Comparison of ENCODE assay signal across 1 cellular context in the genomic region with DNA sequence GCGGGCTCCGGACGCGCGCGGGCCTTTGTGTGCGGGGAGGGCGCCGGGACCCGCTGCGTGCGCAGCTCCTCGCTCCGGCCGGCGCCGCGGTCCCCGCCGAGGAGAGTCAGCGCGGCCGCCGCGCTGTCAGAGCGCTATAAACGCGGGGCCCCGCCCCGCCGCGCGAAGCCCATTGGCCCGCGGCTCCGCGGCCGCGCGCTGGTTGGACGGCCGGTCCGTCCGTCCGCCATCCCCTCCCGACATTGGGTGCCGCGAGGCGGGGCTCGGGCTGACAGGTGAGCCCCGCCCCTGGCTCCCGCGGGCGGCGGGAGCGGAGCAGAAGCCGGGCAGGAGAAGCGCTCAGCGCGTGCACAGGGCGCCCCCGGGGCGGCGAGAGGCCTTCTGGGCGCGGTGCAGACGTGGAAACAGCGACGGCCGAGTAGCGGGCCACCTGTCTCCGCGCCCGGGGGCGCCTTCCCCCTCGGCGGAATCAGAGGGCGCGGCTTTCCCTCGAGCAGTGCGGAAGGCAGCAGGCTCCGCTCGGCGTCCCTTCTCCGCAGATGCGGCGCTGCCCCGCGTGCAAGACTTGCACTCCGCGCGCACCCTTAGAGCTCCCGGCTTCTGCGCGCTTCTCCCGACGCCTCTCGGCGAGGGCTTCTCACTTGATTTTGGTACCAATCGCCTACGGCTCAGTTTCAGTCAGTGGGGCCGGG.
TF ChIP-seq lines count a peak whose summit lies in the region.

A gene with protein sequence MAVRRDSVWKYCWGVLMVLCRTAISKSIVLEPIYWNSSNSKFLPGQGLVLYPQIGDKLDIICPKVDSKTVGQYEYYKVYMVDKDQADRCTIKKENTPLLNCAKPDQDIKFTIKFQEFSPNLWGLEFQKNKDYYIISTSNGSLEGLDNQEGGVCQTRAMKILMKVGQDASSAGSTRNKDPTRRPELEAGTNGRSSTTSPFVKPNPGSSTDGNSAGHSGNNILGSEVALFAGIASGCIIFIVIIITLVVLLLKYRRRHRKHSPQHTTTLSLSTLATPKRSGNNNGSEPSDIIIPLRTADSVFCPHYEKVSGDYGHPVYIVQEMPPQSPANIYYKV (minus strand): TSS at position 111 of the 692 bp plus-strand sequence. CDS start 698 bp downstream, outside the sequence.

TF ChIP-seq in HEK293, 187 proteins besides CTCF, POLR2A, EP300 and RAD21 (continued from another document and continues in another):
- TF ChIP-seq ZNF514 (tag by site-specific recombination; IDR thresholded peaks at IDR 0.05) (no peak), ZNF596 (tag by site-specific recombination; IDR thresholded peaks at IDR 0.05) (0 out of 2 replicates have a peak, but pooled peaks have one; percentile 44), ZBTB8A (tag by site-specific recombination; IDR thresholded peaks at IDR 0.05) (peak; percentile 98), ZNF777 (tag by site-specific recombination; IDR thresholded peaks at IDR 0.05; ENCODE audit: borderline replicate concordance) (no peak), ZNF311 (tag by site-specific recombination; IDR thresholded peaks at IDR 0.05; ENCODE audit: borderline replicate concordance) (no peak), ZNF548 (tag by site-specific recombination; IDR thresholded peaks at IDR 0.05) (no peak), REPIN1 (tag by site-specific recombination; IDR thresholded peaks at IDR 0.05; ENCODE audit: low read depth) (no peak), ZNF202 (tag by site-specific recombination; IDR thresholded peaks at IDR 0.05; ENCODE audit: borderline replicate concordance) (no peak), ZNF239 (tag by site-specific recombination; IDR thresholded peaks at IDR 0.05) (no peak), ZNF391 (tag by site-specific recombination; IDR thresholded peaks at IDR 0.05; ENCODE audit: borderline replicate concordance, low read depth) (no peak), SCRT2 (tag by site-specific recombination; IDR thresholded peaks at IDR 0.05) (peak; percentile 26; the same call in 1 of the 2 replicates), ZNF529 (tag by site-specific recombination; IDR thresholded peaks at IDR 0.05; ENCODE audit: insufficient replicate concordance) (no peak), IKZF3 (tag by site-specific recombination; IDR thresholded peaks at IDR 0.05) (no peak), ZNF843 (tag by site-specific recombination; IDR thresholded peaks at IDR 0.05) (no peak), SP3 (tag by site-specific recombination; IDR thresholded peaks at IDR 0.05) (peak; percentile 15; the same call in 1 of the 2 replicates), ZNF37A (tag by site-specific recombination; IDR thresholded peaks at IDR 0.05) (no peak), KLF1 (tag by site-specific recombination; IDR thresholded peaks at IDR 0.05) (no peak), OSR2 (tag by site-specific recombination; IDR thresholded peaks at IDR 0.05) (peak; percentile 94), BCL11B (tag by site-specific recombination; IDR thresholded peaks at IDR 0.05; ENCODE audit: low read depth) (no peak), ZNF555 (tag by site-specific recombination; conservative IDR thresholded peaks at IDR 0.05) (no peak), ZNF146 (tag by site-specific recombination; IDR thresholded peaks at IDR 0.05) (no peak), GLIS1 (tag by site-specific recombination; IDR thresholded peaks at IDR 0.05) (no peak), PRDM1 (tag by site-specific recombination; IDR thresholded peaks at IDR 0.05) (no peak), ZNF701 (tag by site-specific recombination; IDR thresholded peaks at IDR 0.05) (no peak), GLI4 (tag by site-specific recombination; IDR thresholded peaks at IDR 0.05) (no peak), GLIS2 (tag by site-specific recombination; IDR thresholded peaks at IDR 0.05) (no peak; the same call in 1 of the 2 replicates), ZFP37 (tag by site-specific recombination; IDR thresholded peaks at IDR 0.05) (no peak), ZSCAN16 (tag by site-specific recombination; IDR thresholded peaks at IDR 0.05) (no peak), ZNF776 (tag by site-specific recombination; IDR thresholded peaks at IDR 0.05; ENCODE audit: borderline replicate concordance) (no peak)
- TF ChIP-seq, protein P1, sequence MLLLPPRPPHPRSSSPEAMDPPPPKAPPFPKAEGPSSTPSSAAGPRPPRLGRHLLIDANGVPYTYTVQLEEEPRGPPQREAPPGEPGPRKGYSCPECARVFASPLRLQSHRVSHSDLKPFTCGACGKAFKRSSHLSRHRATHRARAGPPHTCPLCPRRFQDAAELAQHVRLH (tag by site-specific recombination; IDR thresholded peaks at IDR 0.05) = no peak
- TF ChIP-seq, protein P2, sequence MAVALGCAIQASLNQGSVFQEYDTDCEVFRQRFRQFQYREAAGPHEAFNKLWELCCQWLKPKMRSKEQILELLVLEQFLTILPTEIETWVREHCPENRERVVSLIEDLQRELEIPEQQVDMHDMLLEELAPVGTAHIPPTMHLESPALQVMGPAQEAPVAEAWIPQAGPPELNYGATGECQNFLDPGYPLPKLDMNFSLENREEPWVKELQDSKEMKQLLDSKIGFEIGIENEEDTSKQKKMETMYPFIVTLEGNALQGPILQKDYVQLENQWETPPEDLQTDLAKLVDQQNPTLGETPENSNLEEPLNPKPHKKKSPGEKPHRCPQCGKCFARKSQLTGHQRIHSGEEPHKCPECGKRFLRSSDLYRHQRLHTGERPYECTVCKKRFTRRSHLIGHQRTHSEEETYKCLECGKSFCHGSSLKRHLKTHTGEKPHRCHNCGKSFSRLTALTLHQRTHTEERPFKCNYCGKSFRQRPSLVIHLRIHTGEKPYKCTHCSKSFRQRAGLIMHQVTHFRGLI (tag by site-specific recombination; IDR thresholded peaks at IDR 0.05) = no peak
- TF ChIP-seq, protein P3, sequence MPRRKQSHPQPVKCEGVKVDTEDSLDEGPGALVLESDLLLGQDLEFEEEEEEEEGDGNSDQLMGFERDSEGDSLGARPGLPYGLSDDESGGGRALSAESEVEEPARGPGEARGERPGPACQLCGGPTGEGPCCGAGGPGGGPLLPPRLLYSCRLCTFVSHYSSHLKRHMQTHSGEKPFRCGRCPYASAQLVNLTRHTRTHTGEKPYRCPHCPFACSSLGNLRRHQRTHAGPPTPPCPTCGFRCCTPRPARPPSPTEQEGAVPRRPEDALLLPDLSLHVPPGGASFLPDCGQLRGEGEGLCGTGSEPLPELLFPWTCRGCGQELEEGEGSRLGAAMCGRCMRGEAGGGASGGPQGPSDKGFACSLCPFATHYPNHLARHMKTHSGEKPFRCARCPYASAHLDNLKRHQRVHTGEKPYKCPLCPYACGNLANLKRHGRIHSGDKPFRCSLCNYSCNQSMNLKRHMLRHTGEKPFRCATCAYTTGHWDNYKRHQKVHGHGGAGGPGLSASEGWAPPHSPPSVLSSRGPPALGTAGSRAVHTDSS (tag by site-specific recombination; IDR thresholded peaks at IDR 0.05) = no peak
- TF ChIP-seq, protein P4, sequence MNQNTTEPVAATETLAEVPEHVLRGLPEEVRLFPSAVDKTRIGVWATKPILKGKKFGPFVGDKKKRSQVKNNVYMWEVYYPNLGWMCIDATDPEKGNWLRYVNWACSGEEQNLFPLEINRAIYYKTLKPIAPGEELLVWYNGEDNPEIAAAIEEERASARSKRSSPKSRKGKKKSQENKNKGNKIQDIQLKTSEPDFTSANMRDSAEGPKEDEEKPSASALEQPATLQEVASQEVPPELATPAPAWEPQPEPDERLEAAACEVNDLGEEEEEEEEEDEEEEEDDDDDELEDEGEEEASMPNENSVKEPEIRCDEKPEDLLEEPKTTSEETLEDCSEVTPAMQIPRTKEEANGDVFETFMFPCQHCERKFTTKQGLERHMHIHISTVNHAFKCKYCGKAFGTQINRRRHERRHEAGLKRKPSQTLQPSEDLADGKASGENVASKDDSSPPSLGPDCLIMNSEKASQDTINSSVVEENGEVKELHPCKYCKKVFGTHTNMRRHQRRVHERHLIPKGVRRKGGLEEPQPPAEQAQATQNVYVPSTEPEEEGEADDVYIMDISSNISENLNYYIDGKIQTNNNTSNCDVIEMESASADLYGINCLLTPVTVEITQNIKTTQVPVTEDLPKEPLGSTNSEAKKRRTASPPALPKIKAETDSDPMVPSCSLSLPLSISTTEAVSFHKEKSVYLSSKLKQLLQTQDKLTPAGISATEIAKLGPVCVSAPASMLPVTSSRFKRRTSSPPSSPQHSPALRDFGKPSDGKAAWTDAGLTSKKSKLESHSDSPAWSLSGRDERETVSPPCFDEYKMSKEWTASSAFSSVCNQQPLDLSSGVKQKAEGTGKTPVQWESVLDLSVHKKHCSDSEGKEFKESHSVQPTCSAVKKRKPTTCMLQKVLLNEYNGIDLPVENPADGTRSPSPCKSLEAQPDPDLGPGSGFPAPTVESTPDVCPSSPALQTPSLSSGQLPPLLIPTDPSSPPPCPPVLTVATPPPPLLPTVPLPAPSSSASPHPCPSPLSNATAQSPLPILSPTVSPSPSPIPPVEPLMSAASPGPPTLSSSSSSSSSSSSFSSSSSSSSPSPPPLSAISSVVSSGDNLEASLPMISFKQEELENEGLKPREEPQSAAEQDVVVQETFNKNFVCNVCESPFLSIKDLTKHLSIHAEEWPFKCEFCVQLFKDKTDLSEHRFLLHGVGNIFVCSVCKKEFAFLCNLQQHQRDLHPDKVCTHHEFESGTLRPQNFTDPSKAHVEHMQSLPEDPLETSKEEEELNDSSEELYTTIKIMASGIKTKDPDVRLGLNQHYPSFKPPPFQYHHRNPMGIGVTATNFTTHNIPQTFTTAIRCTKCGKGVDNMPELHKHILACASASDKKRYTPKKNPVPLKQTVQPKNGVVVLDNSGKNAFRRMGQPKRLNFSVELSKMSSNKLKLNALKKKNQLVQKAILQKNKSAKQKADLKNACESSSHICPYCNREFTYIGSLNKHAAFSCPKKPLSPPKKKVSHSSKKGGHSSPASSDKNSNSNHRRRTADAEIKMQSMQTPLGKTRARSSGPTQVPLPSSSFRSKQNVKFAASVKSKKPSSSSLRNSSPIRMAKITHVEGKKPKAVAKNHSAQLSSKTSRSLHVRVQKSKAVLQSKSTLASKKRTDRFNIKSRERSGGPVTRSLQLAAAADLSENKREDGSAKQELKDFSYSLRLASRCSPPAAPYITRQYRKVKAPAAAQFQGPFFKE (tag by site-specific recombination; IDR thresholded peaks at IDR 0.05; ENCODE audit: borderline replicate concordance) = no peak
- TF ChIP-seq, protein P5, sequence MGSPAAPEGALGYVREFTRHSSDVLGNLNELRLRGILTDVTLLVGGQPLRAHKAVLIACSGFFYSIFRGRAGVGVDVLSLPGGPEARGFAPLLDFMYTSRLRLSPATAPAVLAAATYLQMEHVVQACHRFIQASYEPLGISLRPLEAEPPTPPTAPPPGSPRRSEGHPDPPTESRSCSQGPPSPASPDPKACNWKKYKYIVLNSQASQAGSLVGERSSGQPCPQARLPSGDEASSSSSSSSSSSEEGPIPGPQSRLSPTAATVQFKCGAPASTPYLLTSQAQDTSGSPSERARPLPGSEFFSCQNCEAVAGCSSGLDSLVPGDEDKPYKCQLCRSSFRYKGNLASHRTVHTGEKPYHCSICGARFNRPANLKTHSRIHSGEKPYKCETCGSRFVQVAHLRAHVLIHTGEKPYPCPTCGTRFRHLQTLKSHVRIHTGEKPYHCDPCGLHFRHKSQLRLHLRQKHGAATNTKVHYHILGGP (tag by site-specific recombination; IDR thresholded peaks at IDR 0.05) = no peak
- TF ChIP-seq, protein P6, sequence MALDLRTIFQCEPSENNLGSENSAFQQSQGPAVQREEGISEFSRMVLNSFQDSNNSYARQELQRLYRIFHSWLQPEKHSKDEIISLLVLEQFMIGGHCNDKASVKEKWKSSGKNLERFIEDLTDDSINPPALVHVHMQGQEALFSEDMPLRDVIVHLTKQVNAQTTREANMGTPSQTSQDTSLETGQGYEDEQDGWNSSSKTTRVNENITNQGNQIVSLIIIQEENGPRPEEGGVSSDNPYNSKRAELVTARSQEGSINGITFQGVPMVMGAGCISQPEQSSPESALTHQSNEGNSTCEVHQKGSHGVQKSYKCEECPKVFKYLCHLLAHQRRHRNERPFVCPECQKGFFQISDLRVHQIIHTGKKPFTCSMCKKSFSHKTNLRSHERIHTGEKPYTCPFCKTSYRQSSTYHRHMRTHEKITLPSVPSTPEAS (tag by site-specific recombination; IDR thresholded peaks at IDR 0.05) = no peak
- TF ChIP-seq, protein P7, sequence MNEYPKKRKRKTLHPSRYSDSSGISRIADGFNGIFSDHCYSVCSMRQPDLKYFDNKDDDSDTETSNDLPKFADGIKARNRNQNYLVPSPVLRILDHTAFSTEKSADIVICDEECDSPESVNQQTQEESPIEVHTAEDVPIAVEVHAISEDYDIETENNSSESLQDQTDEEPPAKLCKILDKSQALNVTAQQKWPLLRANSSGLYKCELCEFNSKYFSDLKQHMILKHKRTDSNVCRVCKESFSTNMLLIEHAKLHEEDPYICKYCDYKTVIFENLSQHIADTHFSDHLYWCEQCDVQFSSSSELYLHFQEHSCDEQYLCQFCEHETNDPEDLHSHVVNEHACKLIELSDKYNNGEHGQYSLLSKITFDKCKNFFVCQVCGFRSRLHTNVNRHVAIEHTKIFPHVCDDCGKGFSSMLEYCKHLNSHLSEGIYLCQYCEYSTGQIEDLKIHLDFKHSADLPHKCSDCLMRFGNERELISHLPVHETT (tag by site-specific recombination; IDR thresholded peaks at IDR 0.05) = no peak
- TF ChIP-seq, protein P8, sequence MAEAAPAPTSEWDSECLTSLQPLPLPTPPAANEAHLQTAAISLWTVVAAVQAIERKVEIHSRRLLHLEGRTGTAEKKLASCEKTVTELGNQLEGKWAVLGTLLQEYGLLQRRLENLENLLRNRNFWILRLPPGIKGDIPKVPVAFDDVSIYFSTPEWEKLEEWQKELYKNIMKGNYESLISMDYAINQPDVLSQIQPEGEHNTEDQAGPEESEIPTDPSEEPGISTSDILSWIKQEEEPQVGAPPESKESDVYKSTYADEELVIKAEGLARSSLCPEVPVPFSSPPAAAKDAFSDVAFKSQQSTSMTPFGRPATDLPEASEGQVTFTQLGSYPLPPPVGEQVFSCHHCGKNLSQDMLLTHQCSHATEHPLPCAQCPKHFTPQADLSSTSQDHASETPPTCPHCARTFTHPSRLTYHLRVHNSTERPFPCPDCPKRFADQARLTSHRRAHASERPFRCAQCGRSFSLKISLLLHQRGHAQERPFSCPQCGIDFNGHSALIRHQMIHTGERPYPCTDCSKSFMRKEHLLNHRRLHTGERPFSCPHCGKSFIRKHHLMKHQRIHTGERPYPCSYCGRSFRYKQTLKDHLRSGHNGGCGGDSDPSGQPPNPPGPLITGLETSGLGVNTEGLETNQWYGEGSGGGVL (tag by site-specific recombination; IDR thresholded peaks at IDR 0.05) = no peak
- TF ChIP-seq, protein P9, sequence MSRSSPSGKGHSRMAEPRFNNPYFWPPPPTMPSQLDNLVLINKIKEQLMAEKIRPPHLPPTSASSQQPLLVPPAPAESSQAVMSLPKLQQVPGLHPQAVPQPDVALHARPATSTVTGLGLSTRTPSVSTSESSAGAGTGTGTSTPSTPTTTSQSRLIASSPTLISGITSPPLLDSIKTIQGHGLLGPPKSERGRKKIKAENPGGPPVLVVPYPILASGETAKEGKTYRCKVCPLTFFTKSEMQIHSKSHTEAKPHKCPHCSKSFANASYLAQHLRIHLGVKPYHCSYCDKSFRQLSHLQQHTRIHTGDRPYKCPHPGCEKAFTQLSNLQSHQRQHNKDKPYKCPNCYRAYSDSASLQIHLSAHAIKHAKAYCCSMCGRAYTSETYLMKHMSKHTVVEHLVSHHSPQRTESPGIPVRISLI (tag by site-specific recombination; IDR thresholded peaks at IDR 0.05) = no peak
- TF ChIP-seq, protein P10, sequence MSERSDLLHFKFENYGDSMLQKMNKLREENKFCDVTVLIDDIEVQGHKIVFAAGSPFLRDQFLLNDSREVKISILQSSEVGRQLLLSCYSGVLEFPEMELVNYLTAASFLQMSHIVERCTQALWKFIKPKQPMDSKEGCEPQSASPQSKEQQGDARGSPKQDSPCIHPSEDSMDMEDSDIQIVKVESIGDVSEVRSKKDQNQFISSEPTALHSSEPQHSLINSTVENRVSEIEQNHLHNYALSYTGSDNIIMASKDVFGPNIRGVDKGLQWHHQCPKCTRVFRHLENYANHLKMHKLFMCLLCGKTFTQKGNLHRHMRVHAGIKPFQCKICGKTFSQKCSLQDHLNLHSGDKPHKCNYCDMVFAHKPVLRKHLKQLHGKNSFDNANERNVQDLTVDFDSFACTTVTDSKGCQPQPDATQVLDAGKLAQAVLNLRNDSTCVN (tag by site-specific recombination; optimal IDR thresholded peaks at IDR 0.05) = peak; percentile 96
